In the genomic region with DNA sequence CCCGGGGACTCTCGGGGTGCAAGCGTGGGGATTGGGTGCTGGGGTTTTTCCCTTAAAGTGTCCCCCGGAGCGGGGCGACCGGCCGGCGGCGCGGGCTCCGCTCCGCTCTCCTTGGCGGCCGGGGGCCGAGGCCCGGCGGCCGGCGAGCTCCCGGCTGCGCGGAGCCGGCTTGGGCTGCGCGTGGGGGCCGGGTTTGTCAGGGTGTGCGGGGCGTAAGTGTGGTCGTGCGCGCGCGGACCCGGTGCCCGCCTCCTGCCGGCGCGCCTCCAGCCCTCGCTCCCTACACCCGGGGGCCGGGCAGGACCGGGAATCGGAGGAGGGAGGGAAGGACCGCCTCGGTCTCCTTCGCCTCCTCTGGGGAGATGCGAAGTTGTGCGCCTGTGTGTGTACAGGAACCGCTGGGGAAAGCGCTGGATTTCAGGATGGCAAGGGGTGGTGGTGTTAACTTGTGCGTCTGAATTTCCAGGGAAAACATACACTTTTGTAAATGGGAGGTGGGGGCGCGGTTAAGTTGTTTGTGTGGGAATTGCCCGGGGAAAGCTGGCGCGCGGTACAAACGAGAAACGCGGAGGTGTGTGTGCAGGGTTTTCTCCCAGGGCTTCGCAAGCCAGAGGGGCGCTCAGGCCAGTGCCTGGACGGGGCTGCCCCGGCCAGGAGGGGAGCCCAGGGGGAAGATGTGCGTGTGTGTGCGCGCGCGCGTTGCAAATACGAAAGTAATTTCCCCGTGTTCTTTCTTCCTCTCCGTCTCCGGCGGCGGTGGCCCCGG, we compare ENCODE assay signal across 8 cellular contexts. TPM values are rescaled to one million over a fixed set of nuclear protein-coding genes. Genes with fewer than 3 reads are reported as not detected.
DNase-seq lines count a peak whose midpoint lies in the region; ATAC-seq and TF ChIP-seq lines count a peak whose summit lies in the region.

No MANE protein-coding gene starts in this region.

- H3K27me3 ChIP-seq in SJSA1 (replicated peaks) (no peaks in the 10 kb centered on the region), iPS-15b (ENCODE audit: control insufficient read depth, insufficient read depth, low read length) (peaks cover 5% of the 10 kb centered on the region), skeletal muscle tissue (ENCODE audit: control insufficient read depth in 3 of 3, insufficient read depth in 3 of 3, low read length in 3 of 3) (no peaks in the 10 kb centered on the region)

- H3K4me1 ChIP-seq in SJSA1 (replicated peaks) = peaks cover 60% of the 10 kb centered on the region
- peaks cover 22% of the 10 kb centered on the region for H3K4me1 ChIP-seq in iPS-15b (ENCODE audit: control insufficient read depth, insufficient read depth, low read length)
- peaks cover 39 to 59% (median 51%) of the 10 kb centered on the region in 3 donors for H3K4me1 ChIP-seq in skeletal muscle tissue (ENCODE audit: control insufficient read depth in 3 of 3, insufficient read depth in 3 of 3, low read length in 3 of 3)

- peak; percentile 55 for DNase-seq in NCI-H748 (lab: John Stamatoyannopoulos, UW; ENCODE audit: unreplicated experiment)
- no peak for DNase-seq in NCI-H748 treated with DMSO at 0.1 percent for 48 hours (lab: John Stamatoyannopoulos, UW)
- peak in 1 of 2 experiments; percentile 50 for DNase-seq in SJSA1 (ENCODE audit: low read depth in 1 of 2, low spot score in 2 of 2)
- peak; percentile 38 for DNase-seq in astrocyte of the spinal cord (ENCODE audit: low read depth, low spot score)
- no peak for DNase-seq in cerebellar nuclear complex (lab: John Stamatoyannopoulos, UW)

- H3K4me3 ChIP-seq in SJSA1 = peak overlapping the region; percentile 98
- peak overlapping the region; percentile 89 for H3K4me3 ChIP-seq in astrocyte of the spinal cord (ENCODE audit: low read depth, low read length)
- peak overlapping the region; percentile 91 for H3K4me3 ChIP-seq in iPS-15b (ENCODE audit: low read depth, low read length)
- H3K4me3 ChIP-seq in skeletal muscle tissue (ENCODE audit: low read length in 3 of 3) = peak overlapping the region; percentile 93 to 97 (median 95)

- peak overlapping the region; percentile 70 for H3K9ac ChIP-seq in iPS-15b (ENCODE audit: low read depth, low read length)
- H3K9ac ChIP-seq in skeletal muscle tissue (ENCODE audit: low read depth in 1 of 3, low read length in 3 of 3) = peak overlapping the region; percentile 89 to 93 (median 91)

- H3K36me3 ChIP-seq in SJSA1 (peaks cover 25% of the 10 kb centered on the region), iPS-15b (ENCODE audit: control insufficient read depth, insufficient read depth, low read length) (no peaks in the 10 kb centered on the region), skeletal muscle tissue (ENCODE audit: control insufficient read depth in 3 of 3, insufficient read depth in 3 of 3, low read length in 3 of 3) (no peaks in the 10 kb centered on the region)

- no peak for TF ChIP-seq CTCF in astrocyte of the spinal cord (IDR thresholded peaks at IDR 0.05; ENCODE audit: low read depth, low read length)

- H3K9me3 ChIP-seq in SJSA1 (replicated peaks) = peaks cover 7% of the 10 kb centered on the region; the same call in 1 of the 2 replicates
- H3K9me3 ChIP-seq in iPS-15b (ENCODE audit: control insufficient read depth, insufficient read depth, low read length) = no peaks in the 10 kb centered on the region
- no peaks in the 10 kb centered on the region for H3K9me3 ChIP-seq in skeletal muscle tissue (ENCODE audit: control insufficient read depth in 3 of 3, low read length in 3 of 3)

- in situ Hi-C loops in astrocyte of the spinal cord (cut with HindIII; ENCODE audit: low sequenced_read_pairs) = loop anchor here (10.0 to 25.0 kb wide), 2 partner anchors 125 to 132 kb away; no protein-coding TSS in a partner anchor

- H3K27ac ChIP-seq in SJSA1 (peak overlapping the region; percentile 73), skeletal muscle tissue (ENCODE audit: low read depth, low read length) (peak overlapping the region; percentile 94)

- peak; percentile 5 for ATAC-seq in HG03039 (IDR thresholded peaks at IDR 0.05; ENCODE audit: unreplicated experiment)

RNA-seq across cellular contexts. Expression of a gene that starts 0.7 kb away (rescaled TPM):
- 13.5 and 22.3 TPM in 2 replicates for total RNA-seq in SJSA1 (2014; rRNA removed; shearing (Covaris generic))
- 11.5 TPM for total RNA-seq in skeletal muscle tissue

Comparison
In these comparisons a context has a peak if more than half of its experiments do, and no peak if none do; other contexts are left out.
1. DNase-seq: peak in NCI-H748 (single experiment) and astrocyte of the spinal cord (single experiment); none in NCI-H748 treated with DMSO at 0.1 percent for 48 hours (single experiment) and cerebellar nuclear complex (0 of 2).
2. Peak in every context shown above with its lines, with median percentiles within 50 percentile points of each other: H3K4me3 ChIP-seq.